In the genomic region with DNA sequence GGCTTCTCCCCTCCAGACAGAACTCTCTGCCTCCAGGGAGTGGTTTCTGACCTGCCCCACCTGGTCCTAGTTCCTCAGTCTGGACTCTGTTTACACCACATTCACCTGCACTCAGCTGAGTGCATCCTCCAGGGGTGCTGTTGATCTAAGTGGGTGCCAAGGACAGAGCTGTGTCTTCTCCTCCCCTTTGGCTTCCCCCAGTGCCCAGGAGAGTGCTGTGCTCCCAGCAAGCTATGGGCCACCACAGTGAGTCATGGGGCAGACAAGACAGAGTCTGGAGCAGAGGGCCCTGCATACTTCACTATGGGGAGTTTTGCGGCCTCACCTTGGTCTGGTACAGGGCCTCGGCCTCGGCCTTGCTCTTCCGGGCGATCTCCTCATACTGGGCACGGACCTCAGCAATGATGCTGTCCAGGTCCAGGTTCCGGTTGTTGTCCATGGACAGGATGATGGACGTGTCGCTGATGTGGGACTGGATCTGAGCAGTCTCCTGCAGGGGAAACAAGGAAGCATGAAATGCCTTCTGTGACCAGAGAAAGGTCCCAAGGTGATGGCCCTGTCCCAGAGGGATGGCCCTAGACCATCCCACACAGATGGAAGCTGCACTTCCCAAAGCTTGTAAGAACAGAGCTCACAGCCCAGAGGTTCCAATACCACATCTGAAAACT, we compare ENCODE assay signal across 24 cellular contexts. TPM values are rescaled to one million over a fixed set of nuclear protein-coding genes. Genes with fewer than 3 reads are reported as not detected.
A peak's percentile ranks its signal among the peaks of the same experiment; 100 is the strongest.
DNase-seq lines count a peak whose midpoint lies in the region; ATAC-seq and TF ChIP-seq lines count a peak whose summit lies in the region.
"Had no signal": no experiment of that assay in that cellular context is flagged by ENCODE, and none has a peak within 500 bp of the region (broad histone marks: within the 10 kb centered on the region; RNA-seq: fewer than 3 reads in every experiment).

No MANE protein-coding gene starts in this region.

- TF ChIP-seq CTCF in upper lobe of right lung (IDR thresholded peaks at IDR 0.05), result no peak

- intact Hi-C loops in upper lobe of right lung (cut with DNase I), result no loop called here

- H3K4me3 Mint-ChIP-seq in activated naive CD4-positive, alpha-beta T cell treated with anti-CD3 and anti-CD28 coated beads, Interleukin-2, amount 50 U/mL, for 24 hours, result no peak overlapping the region
- H3K4me3 Mint-ChIP-seq in T-cell, result peak overlapping the region in 1 of 3 donors; percentile 67
- H3K4me3 Mint-ChIP-seq: IgD-negative memory B cell; T-helper 1 cell treated with Interleukin-12 subunit alpha and Interleukin-12 subunit beta and Interleukin-4 antibody, amounts not matched to agents 30 μg/mL and 1 μg/mL, for 36 hours had no signal

- H3K9me3 ChIP-seq in upper lobe of right lung, result no peaks in the 10 kb centered on the region
- H3K9me3 ChIP-seq: neutrophil, prostate gland had no signal

- peaks cover 3% of the 10 kb centered on the region for H3K36me3 Mint-ChIP-seq in activated naive CD4-positive, alpha-beta T cell treated with anti-CD3 and anti-CD28 coated beads, Interleukin-2, amount 50 U/mL, for 24 hours
- H3K36me3 Mint-ChIP-seq in T-cell, result peaks cover 4% of the 10 kb centered on the region
- H3K36me3 Mint-ChIP-seq: IgD-negative memory B cell had no signal

- DNase-seq in activated naive CD4-positive, alpha-beta T cell (lab: John Stamatoyannopoulos, UW), result no peak
- peak in 3 of 34 experiments; percentile 5 to 25 (median 19) for DNase-seq in T-cell
- DNase-seq in islet precursor cell, result peak; percentile 47
- peak; percentile 28 for DNase-seq in upper lobe of right lung
- DNase-seq in GF-D8 (lab: John Stamatoyannopoulos, UW), result no peak
- DNase-seq: activated CD4-positive, alpha-beta T cell treated with anti-CD3 and anti-CD28 coated beads for 4 hours; activated T-cell treated with anti-CD3 and anti-CD28 coated beads for 4 hours; DMS 273 treated with DMSO at 0.1 percent for 48 hours; NCI-H1105 treated with DMSO at 0.1 percent for 48 hours; NCI-H2029 treated with DMSO at 0.1 percent for 48 hours; NCI-H446; NCI-H82 had no signal

- H3K4me1 Mint-ChIP-seq in activated naive CD4-positive, alpha-beta T cell treated with anti-CD3 and anti-CD28 coated beads, Interleukin-2, amount 50 U/mL, for 24 hours, result peaks cover 99% of the 10 kb centered on the region
- peaks cover 90 to 97% (median 91%) of the 10 kb centered on the region in 3 donors for H3K4me1 Mint-ChIP-seq in T-cell

- POLR2A ChIA-PET in T-cell (lab: Charles Lee), result no interaction called here

- no peaks in the 10 kb centered on the region for H3K9me3 Mint-ChIP-seq in activated naive CD4-positive, alpha-beta T cell treated with anti-CD3 and anti-CD28 coated beads, Interleukin-2, amount 50 U/mL, for 24 hours
- H3K9me3 Mint-ChIP-seq in T-cell, result no peaks in the 10 kb centered on the region
- H3K9me3 Mint-ChIP-seq: IgD-negative memory B cell; T-helper 1 cell treated with Interleukin-12 subunit alpha and Interleukin-12 subunit beta and Interleukin-4 antibody, amounts not matched to agents 30 μg/mL and 1 μg/mL, for 36 hours had no signal

- no peak overlapping the region for H3K27ac ChIP-seq in upper lobe of right lung
- H3K27ac ChIP-seq: C4-2B, epithelial cell of prostate, neutrophil, prostate gland, RWPE1 had no signal

- H3K27me3 ChIP-seq in upper lobe of right lung, result peaks cover 17% of the 10 kb centered on the region

- H3K4me3 ChIP-seq in upper lobe of right lung, result no peak overlapping the region
- H3K4me3 ChIP-seq: lung, prostate gland had no signal

- ATAC-seq in T-cell (replicated peaks in 1 of 4) (no peak), upper lobe of right lung (no peak), GM18519 (IDR thresholded peaks at IDR 0.05; ENCODE audit: low FRiP score, unreplicated experiment) (no peak)
- ATAC-seq: HCT116 had no signal

- H3K27ac Mint-ChIP-seq in activated naive CD4-positive, alpha-beta T cell treated with anti-CD3 and anti-CD28 coated beads, Interleukin-2, amount 50 U/mL, for 24 hours, result peak overlapping the region; percentile 78
- H3K27ac Mint-ChIP-seq in T-cell, result peak overlapping the region; percentile 89 to 99

- no peaks in the 10 kb centered on the region for H3K4me1 ChIP-seq in upper lobe of right lung
- H3K4me1 ChIP-seq: prostate gland had no signal

- H3K36me3 ChIP-seq in upper lobe of right lung, result no peaks in the 10 kb centered on the region
- H3K36me3 ChIP-seq: neutrophil, prostate gland had no signal

- no peaks in the 10 kb centered on the region for H3K27me3 Mint-ChIP-seq in activated naive CD4-positive, alpha-beta T cell treated with anti-CD3 and anti-CD28 coated beads, Interleukin-2, amount 50 U/mL, for 24 hours
- peaks cover 0 to 4% of the 10 kb centered on the region in 2 donors for H3K27me3 Mint-ChIP-seq in T-cell

- CTCF ChIA-PET in T-cell (lab: Charles Lee), result no interaction called here

RNA-seq across cellular contexts. Expression of gene KRT73, which starts 4.9 kb away (rescaled TPM):
- total RNA-seq in T-cell, result 10 to 100 TPM in 3 of 5 donors, 1 to 10 TPM in 2; 6.8 to 37.9 (median 21.9) TPM
- 0.52 TPM for total RNA-seq in upper lobe of right lung
- total RNA-seq: lung, prostate gland, temporal lobe had no signal

RNA-seq across cellular contexts. Expression of gene KRT72, which starts 12.2 kb away (rescaled TPM):
- total RNA-seq in T-cell, result 10 to 100 TPM; 10.1 to 52.7 (median 28.7) TPM
- total RNA-seq in upper lobe of right lung, result not detected
- total RNA-seq: temporal lobe had no signal

RNA-seq across cellular contexts. Expression of gene KRT2, which starts 38.5 kb away (rescaled TPM):
- total RNA-seq in T-cell (1 to 10 TPM in 2 of 5 donors, under 1 TPM in 3; 0.13 to 2.6 (median 0.82) TPM), upper lobe of right lung (not detected)
- total RNA-seq: lung, temporal lobe had no signal

RNA-seq across cellular contexts. Expression of gene KRT74, which starts 39.9 kb away (rescaled TPM):
- total RNA-seq in T-cell, result under 1 TPM in 4 of 5 donors, not detected in 1; 0.20 to 0.79 (median 0.45) TPM
- total RNA-seq in upper lobe of right lung, result not detected
- total RNA-seq: lung, temporal lobe had no signal

Comparison
In these comparisons a context has a peak if more than half of its experiments do, and no peak if none do; other contexts are left out.
1. DNase-seq: peak in islet precursor cell (single experiment) and upper lobe of right lung (single experiment); none in activated naive CD4-positive, alpha-beta T cell (0 of 4) and GF-D8 (single experiment).